ENCODE assay signal across 11 cellular contexts in the genomic region with DNA sequence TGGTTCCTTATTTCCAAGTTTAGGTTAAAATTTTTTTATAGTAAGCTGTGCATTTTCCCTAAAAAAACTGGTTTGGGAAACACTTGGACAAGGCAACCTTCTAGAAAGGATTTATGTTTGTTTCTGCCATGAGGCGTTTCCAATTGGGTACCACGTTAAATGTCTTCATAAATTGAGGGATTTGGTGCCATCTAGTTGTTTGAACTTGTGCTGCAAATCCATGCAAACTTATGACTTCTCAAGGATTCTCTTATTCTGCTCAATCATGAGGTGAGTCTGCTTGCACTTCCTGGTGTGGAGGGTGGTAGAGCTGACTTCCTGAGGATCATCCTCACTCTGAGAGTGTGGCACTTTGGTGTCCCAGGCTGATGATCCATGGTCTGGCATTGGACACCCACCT.
A peak's percentile ranks its signal among the peaks of the same experiment; 100 is the strongest.
DNase-seq lines count a peak whose midpoint lies in the region; ATAC-seq, FAIRE-seq and TF ChIP-seq lines count a peak whose summit lies in the region.
"Had no signal": no experiment of that assay in that cellular context is flagged by ENCODE, and none has a peak within 500 bp of the region (broad histone marks: within the 10 kb centered on the region; RNA-seq: fewer than 3 reads in every experiment).

No MANE protein-coding gene starts in this region.

- TF ChIP-seq EP300 in H1 (IDR thresholded peaks at IDR 0.05; ENCODE audit: borderline replicate concordance in 1 of 2, low read depth in 2 of 2, low read length in 2 of 2) (no peak), upper lobe of left lung (IDR thresholded peaks at IDR 0.05) (no peak)

- WGBS in H1 (ENCODE audit: extremely low coverage in 1 of 2, insufficient coverage in 1 of 2, insufficient read length in 1 of 2, insufficient replicate concordance in 2 of 2, low coverage in 1 of 2, low lambda C conversion rate in 2 of 2, missing lambda C conversion rate in 1 of 2), 2 experiments, result 85% methylated on average over 2 of the region's 2 CpGs; no CpG with 5 or more reads in 1 of the 2 experiments
- 48% methylated on average over 2 of the region's 2 CpGs for WGBS in upper lobe of left lung, 2 donors

- H2AFZ ChIP-seq in H1 (ENCODE audit: low read length), result no peak overlapping the region

- H3K4me3 ChIP-seq in H1 (ENCODE audit: extremely low read depth in 1 of 4, insufficient read depth in 2 of 4, low read depth in 3 of 4, low read length in 4 of 4) (no peak overlapping the region), upper lobe of left lung (no peak overlapping the region)
- H3K4me3 ChIP-seq: colonic mucosa had no signal

- no peak overlapping the region for H3K4ac ChIP-seq in H1 (replicated peaks; ENCODE audit: insufficient read length, low read depth, low read length)

- peak in 1 of 3 experiments; percentile 24; a peak in 2 of 4 replicates for TF ChIP-seq CTCF in H1 (IDR thresholded peaks at IDR 0.05; ENCODE audit: control extremely low read depth in 1 of 3, insufficient read depth in 1 of 3, low read depth in 1 of 3, low read length in 3 of 3)
- peak in 3 of 6 experiments; percentile 13 to 39 (median 36) for TF ChIP-seq CTCF in upper lobe of left lung (IDR thresholded peaks at IDR 0.05)

- H3K4me2 ChIP-seq in H1 (ENCODE audit: insufficient read depth in 1 of 2, low read depth in 2 of 2, low read length in 2 of 2), result no peak overlapping the region

- no peak overlapping the region for H3K14ac ChIP-seq in H1 (ENCODE audit: insufficient read length)

- H3K36me3 Mint-ChIP-seq in activated CD8-positive, alpha-beta T cell treated with anti-CD3 and anti-CD28 coated beads, Interleukin-2, amount 10 ng/mL, durations not matched to agents 7 days and 5 days (ENCODE audit: low read depth), result peaks cover 43% of the 10 kb centered on the region

- peaks cover 0 to 2% of the 10 kb centered on the region in 2 experiments for H4K20me1 ChIP-seq in H1 (replicated peaks in 1 of 2; ENCODE audit: control insufficient read depth in 1 of 2, insufficient read depth in 2 of 2, low read length in 2 of 2)

- H2BK20ac ChIP-seq in H1 (ENCODE audit: low read length), result no peak overlapping the region

- H3K36me3 ChIP-seq in H1 (ENCODE audit: control insufficient read depth in 2 of 4, insufficient read depth in 4 of 4, low read length in 3 of 4) (peaks cover 5 to 39% (median 26%) of the 10 kb centered on the region in 4 experiments; a peak in 7 of 8 replicates), upper lobe of left lung (peaks cover 0 to 3% (median 0%) of the 10 kb centered on the region in 4 donors)
- H3K36me3 ChIP-seq: colonic mucosa had no signal

- CTCF ChIA-PET in H1 (lab: Charles Lee; ENCODE audit: partially characterized antibody), result interaction anchor here (0.8 to 2.1 kb wide), 7 partner anchors 9 to 219 kb away, joined by 3 to 4 read pairs (median 3); no protein-coding TSS in a partner anchor
- CTCF ChIA-PET in activated CD8-positive, alpha-beta T cell treated with anti-CD3 and anti-CD28 coated beads, Interleukin-2, amount 10 ng/mL, durations not matched to agents 7 days and 5 days (lab: Charles Lee), result no interaction called here

- peak; percentile 27 to 44; a peak in 3 of 4 replicates for TF ChIP-seq RAD21 in H1 (IDR thresholded peaks at IDR 0.05 in 1 of 2, conservative IDR thresholded peaks at IDR 0.05 in 1 of 2; ENCODE audit: low read depth in 2 of 2, low read length in 2 of 2)

- H2AK5ac ChIP-seq in H1 (ENCODE audit: low read depth, low read length), result no peak overlapping the region

- H3K9ac ChIP-seq in H1 (replicated peaks in 1 of 4; ENCODE audit: extremely low read depth in 1 of 4, low read depth in 3 of 4, low read length in 3 of 4), result no peak overlapping the region

- no peaks in the 10 kb centered on the region for H3K79me1 ChIP-seq in H1 (ENCODE audit: low read depth, low read length)

- no peak for ATAC-seq in upper lobe of left lung (ENCODE audit: low FRiP score in 2 of 2)
- no peak for ATAC-seq in activated CD8-positive, alpha-beta T cell treated with anti-CD3 and anti-CD28 coated beads, Interleukin-2, amount 10 ng/mL, durations not matched to agents 7 days and 5 days
- ATAC-seq: natural killer cell had no signal

- H3K18ac ChIP-seq in H1 (ENCODE audit: extremely low read depth, low read length), result no peak overlapping the region; the same call in 1 of the 2 replicates

- H3K56ac ChIP-seq in H1 (replicated peaks; ENCODE audit: insufficient read length, low read depth, low read length), result no peak overlapping the region

- TF ChIP-seq POLR2A in H1 (IDR thresholded peaks at IDR 0.05; ENCODE audit: control extremely low read depth in 1 of 2, low read depth in 2 of 2, low read length in 2 of 2) (no peak), upper lobe of left lung (IDR thresholded peaks at IDR 0.05) (no peak)

- H3K79me2 ChIP-seq in H1 (ENCODE audit: control insufficient read depth in 1 of 2, insufficient read depth in 2 of 2, low read length in 2 of 2), result no peaks in the 10 kb centered on the region

- no peak overlapping the region for H3K4me3 Mint-ChIP-seq in activated CD8-positive, alpha-beta T cell treated with anti-CD3 and anti-CD28 coated beads, Interleukin-2, amount 10 ng/mL, durations not matched to agents 7 days and 5 days
- H3K4me3 Mint-ChIP-seq: natural killer cell had no signal

- no peaks in the 10 kb centered on the region for H3K4me1 Mint-ChIP-seq in activated CD8-positive, alpha-beta T cell treated with anti-CD3 and anti-CD28 coated beads, Interleukin-2, amount 10 ng/mL, durations not matched to agents 7 days and 5 days (ENCODE audit: low read depth)
- H3K4me1 Mint-ChIP-seq: natural killer cell had no signal

- no peak overlapping the region for H4K5ac ChIP-seq in H1 (ENCODE audit: insufficient read length, low read depth, low read length)

- H4K91ac ChIP-seq in H1 (replicated peaks; ENCODE audit: insufficient read length, low read length), result no peak overlapping the region

- H4K8ac ChIP-seq in H1 (ENCODE audit: extremely low read depth, insufficient read depth, low read length), result no peak overlapping the region; the same call in 1 of the 2 replicates

- no peak overlapping the region for H2BK15ac ChIP-seq in H1 (ENCODE audit: low read length)

- H3K23me2 ChIP-seq in H1 (ENCODE audit: low read depth, low read length), result no peaks in the 10 kb centered on the region; the same call in 1 of the 2 replicates

- no peak overlapping the region for H2BK5ac ChIP-seq in H1 (ENCODE audit: low read depth, low read length)

- H3K27ac ChIP-seq in H1 (ENCODE audit: low read depth, low read length) (no peak overlapping the region), upper lobe of left lung (no peak overlapping the region)
- H3K27ac ChIP-seq: colonic mucosa had no signal

- no peak overlapping the region for H2BK12ac ChIP-seq in H1 (ENCODE audit: low read depth, low read length)

- H3K9me3 Mint-ChIP-seq in activated CD8-positive, alpha-beta T cell treated with anti-CD3 and anti-CD28 coated beads, Interleukin-2, amount 10 ng/mL, durations not matched to agents 7 days and 5 days (ENCODE audit: insufficient read depth), result peaks cover 10% of the 10 kb centered on the region

- FAIRE-seq in H1 (lab: Jason Lieb, UNC), result no peak

- H3K27ac Mint-ChIP-seq in activated CD8-positive, alpha-beta T cell treated with anti-CD3 and anti-CD28 coated beads, Interleukin-2, amount 10 ng/mL, durations not matched to agents 7 days and 5 days, result no peak overlapping the region
- H3K27ac Mint-ChIP-seq: natural killer cell had no signal

- H2BK120ac ChIP-seq in H1 (replicated peaks; ENCODE audit: low read depth, low read length), result no peak overlapping the region

- POLR2A ChIA-PET in H1 (lab: Charles Lee; ENCODE audit: partially characterized antibody), result interaction anchor here (1.5 kb wide), 1 partner anchor 9 kb away, joined by 3 read pairs; no protein-coding TSS in a partner anchor
- POLR2A ChIA-PET in activated CD8-positive, alpha-beta T cell treated with anti-CD3 and anti-CD28 coated beads, Interleukin-2, amount 10 ng/mL, durations not matched to agents 7 days and 5 days (lab: Charles Lee), result no interaction called here

- H3K4me1 ChIP-seq in H1 (replicated peaks in 1 of 4; ENCODE audit: control insufficient read depth in 3 of 4, insufficient read depth in 4 of 4, low read length in 3 of 4), result no peaks in the 10 kb centered on the region
- no peaks in the 10 kb centered on the region for H3K4me1 ChIP-seq in upper lobe of left lung
- H3K4me1 ChIP-seq: colonic mucosa had no signal

- H3K27me3 Mint-ChIP-seq in activated CD8-positive, alpha-beta T cell treated with anti-CD3 and anti-CD28 coated beads, Interleukin-2, amount 10 ng/mL, durations not matched to agents 7 days and 5 days (ENCODE audit: low read depth), result no peaks in the 10 kb centered on the region

- peak; percentile 49 for DNase-seq in DMS53 (lab: John Stamatoyannopoulos, UW)
- DNase-seq in DMS53 treated with DMSO at 0.1 percent for 48 hours (lab: John Stamatoyannopoulos, UW; ENCODE audit: unreplicated experiment), result no peak
- peak; percentile 13 for DNase-seq in NCI-H526 treated with DMSO at 0.1 percent for 48 hours (lab: John Stamatoyannopoulos, UW)
- DNase-seq in H1 (ENCODE audit: low read depth in 1 of 2, low spot score in 2 of 2), result no peak
- peak; percentile 30 for DNase-seq in pons (ENCODE audit: low spot score)
- no peak for DNase-seq in NK-92 (lab: John Stamatoyannopoulos, UW; ENCODE audit: unreplicated experiment)
- no peak for DNase-seq in upper lobe of left lung
- DNase-seq in activated CD8-positive, alpha-beta T cell treated with anti-CD3 and anti-CD28 coated beads, Interleukin-2, amount 10 ng/mL, durations not matched to agents 7 days and 5 days, result no peak
- DNase-seq: 8988T, colonic mucosa, natural killer cell had no signal

- H3K9me3 ChIP-seq in H1 (ENCODE audit: insufficient read depth in 2 of 2, low read depth in 1 of 2, low read length in 1 of 2) (no peaks in the 10 kb centered on the region), upper lobe of left lung (peaks cover 0 to 5% (median under 1%) of the 10 kb centered on the region in 4 donors)
- H3K9me3 ChIP-seq: colonic mucosa had no signal

- H3K27me3 ChIP-seq in H1 (replicated peaks in 1 of 4; ENCODE audit: control insufficient read depth in 3 of 4, extremely low read depth in 1 of 4, insufficient read depth in 3 of 4, low read length in 3 of 4), result no peaks in the 10 kb centered on the region
- H3K27me3 ChIP-seq in upper lobe of left lung, result no peaks in the 10 kb centered on the region
- H3K27me3 ChIP-seq: colonic mucosa had no signal

- H3K23ac ChIP-seq in H1 (ENCODE audit: insufficient read length), result no peak overlapping the region

TF ChIP-seq in H1, 55 proteins besides CTCF, POLR2A, EP300 and RAD21:
- no peak for TF ChIP-seq SP2 (IDR thresholded peaks at IDR 0.05; ENCODE audit: low read length)

Comparison
In these comparisons a context has a peak if more than half of its experiments do, and no peak if none do; other contexts are left out.
1. DNase-seq: peak in DMS53 (single experiment), NCI-H526 treated with DMSO at 0.1 percent for 48 hours (single experiment) and pons (single experiment); none in DMS53 treated with DMSO at 0.1 percent for 48 hours (single experiment), H1 (0 of 2), NK-92 (single experiment), upper lobe of left lung (0 of 2) and activated CD8-positive, alpha-beta T cell treated with anti-CD3 and anti-CD28 coated beads, Interleukin-2, amount 10 ng/mL, durations not matched to agents 7 days and 5 days (single experiment).